In the genomic region with DNA sequence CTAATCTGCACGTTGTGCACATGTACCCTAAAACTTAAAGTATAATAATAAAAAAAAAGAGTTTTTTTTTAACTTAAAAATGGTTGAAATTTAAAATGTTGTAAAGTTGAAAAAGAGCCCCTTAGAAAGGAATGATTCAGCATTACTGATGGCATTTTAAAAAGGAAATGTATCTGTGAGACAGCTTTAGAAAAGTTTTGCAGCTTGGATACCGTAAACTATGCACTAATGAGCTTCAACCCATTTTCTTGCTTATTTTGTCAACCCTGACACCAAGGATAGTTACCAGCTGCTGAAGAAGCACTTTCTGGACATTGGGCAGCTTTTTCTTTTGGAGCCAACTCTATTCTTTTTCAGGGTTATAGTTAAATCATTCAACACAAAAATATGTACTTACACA, we compare ENCODE assay signal across 20 cellular contexts. TPM values are rescaled to one million over a fixed set of nuclear protein-coding genes. Genes with fewer than 3 reads are reported as not detected.
DNase-seq lines count a peak whose midpoint lies in the region; ATAC-seq, FAIRE-seq and TF ChIP-seq lines count a peak whose summit lies in the region.
"Had no signal": no experiment of that assay in that cellular context is flagged by ENCODE, and none has a peak within 500 bp of the region (broad histone marks: within the 10 kb centered on the region; RNA-seq: fewer than 3 reads in every experiment).

No MANE protein-coding gene starts in this region.

- in situ Hi-C loops in GM13977 (cut with MboI; ENCODE audit: low pct_unique_long_range_greater_than_20kb, low sequenced_read_pairs, unreplicated experiment): loop anchor here (25.0 kb wide), 1 partner anchor 176 kb away; no protein-coding TSS in a partner anchor

- CTCF ChIA-PET in OCI-LY7 (lab: Charles Lee; ENCODE audit: unreplicated experiment): no interaction called here
- CTCF ChIA-PET in MCF 10A (lab: Yijun Ruan, JAX): interaction anchor here (0.9 to 1.0 kb wide), 2 partner anchors 10 to 201 kb away, joined by 3 to 5 read pairs; no protein-coding TSS in a partner anchor

- peaks cover 59% of the 10 kb centered on the region for H3K4me1 ChIP-seq in GM23338 (ENCODE audit: insufficient read depth)
- peaks cover 50% of the 10 kb centered on the region for H3K4me1 ChIP-seq in OCI-LY7 (ENCODE audit: insufficient read depth, low read length, poor library complexity, severe bottlenecking)
- peaks cover 18% of the 10 kb centered on the region for H3K4me1 ChIP-seq in astrocyte (ENCODE audit: insufficient read depth, low read length)
- H3K4me1 ChIP-seq in skeletal muscle satellite cell (ENCODE audit: control insufficient read depth, insufficient read depth, low read length): peaks cover 31% of the 10 kb centered on the region

- H3K4me1 Mint-ChIP-seq in GM23338 (peaks cover 41% of the 10 kb centered on the region), astrocyte (ENCODE audit: low read depth, unreplicated experiment) (peaks cover 15% of the 10 kb centered on the region), MCF 10A (ENCODE audit: insufficient read depth, unreplicated experiment) (peaks cover 28% of the 10 kb centered on the region)

- H3K27ac ChIP-seq in GM23338 (ENCODE audit: low read depth) (peak overlapping the region; percentile 73; the same call in 1 of the 2 replicates), OCI-LY7 (ENCODE audit: low read depth, low read length, poor library complexity, severe bottlenecking) (peak overlapping the region; percentile 18), astrocyte (ENCODE audit: low read depth, low read length) (no peak overlapping the region)
- H3K27ac ChIP-seq: PC-9, SJSA1 had no signal

- H3K27ac Mint-ChIP-seq in GM23338 (no peak overlapping the region), astrocyte (ENCODE audit: unreplicated experiment) (no peak overlapping the region), MCF 10A (ENCODE audit: low read depth, unreplicated experiment) (no peak overlapping the region)

- H3K9me2 ChIP-seq in GM23338 (ENCODE audit: insufficient read depth): no peaks in the 10 kb centered on the region
- no peaks in the 10 kb centered on the region for H3K9me2 ChIP-seq in OCI-LY7 (ENCODE audit: insufficient read depth, low read length)

- H3K79me2 ChIP-seq in GM23338 (replicated peaks; ENCODE audit: insufficient read depth) (peaks cover 91% of the 10 kb centered on the region), OCI-LY7 (ENCODE audit: insufficient read depth, low read depth, low read length) (peaks cover 90% of the 10 kb centered on the region), astrocyte (ENCODE audit: insufficient read depth, low read length) (peaks cover 74% of the 10 kb centered on the region)

- POLR2A ChIA-PET in OCI-LY7 (lab: Charles Lee): interaction anchor here (0.5 to 1.6 kb wide), 7 partner anchors 9 to 425 kb away, joined by 3 to 9 read pairs (median 4); no protein-coding TSS in a partner anchor
- POLR2A ChIA-PET in MCF 10A (lab: Yijun Ruan, JAX): interaction anchor here (0.7 to 0.9 kb wide), 2 partner anchors 10 to 55 kb away, joined by 3 to 4 read pairs; no protein-coding TSS in a partner anchor

- peaks cover 2% of the 10 kb centered on the region; the same call in 1 of the 3 replicates for H3K9me3 Mint-ChIP-seq in GM23338
- no peaks in the 10 kb centered on the region for H3K9me3 Mint-ChIP-seq in astrocyte (ENCODE audit: unreplicated experiment)
- H3K9me3 Mint-ChIP-seq in MCF 10A (ENCODE audit: unreplicated experiment): no peaks in the 10 kb centered on the region
- H3K9me3 Mint-ChIP-seq: CD4-positive, CD25-positive, alpha-beta regulatory T cell had no signal

- FAIRE-seq in astrocyte (lab: Jason Lieb, UNC): no peak
- FAIRE-seq: GM19239, H1 had no signal

- BruUV-seq in OCI-LY7 (replicated peaks; lab: Mats Ljungman, UMichigan) (no TSS peak), MCF 10A (replicated peaks; lab: Mats Ljungman, UMichigan) (no TSS peak)

- H3K4me3 ChIP-seq in GM23338 (no peak overlapping the region), OCI-LY7 (ENCODE audit: low read depth, low read length, poor library complexity, severe bottlenecking) (no peak overlapping the region), astrocyte (ENCODE audit: insufficient read depth, low read depth, low read length) (peak overlapping the region; percentile 34), skeletal muscle satellite cell (ENCODE audit: low read length) (no peak overlapping the region)
- H3K4me3 ChIP-seq: PC-9, SJSA1 had no signal

- H3K4me3 Mint-ChIP-seq in GM23338: no peak overlapping the region
- no peak overlapping the region for H3K4me3 Mint-ChIP-seq in astrocyte (ENCODE audit: unreplicated experiment)
- H3K4me3 Mint-ChIP-seq in MCF 10A (ENCODE audit: unreplicated experiment): no peak overlapping the region

- H3K27me3 Mint-ChIP-seq in GM23338 (ENCODE audit: insufficient read depth, low read depth, poor library complexity) (peaks cover 10% of the 10 kb centered on the region), astrocyte (ENCODE audit: low read depth, unreplicated experiment) (no peaks in the 10 kb centered on the region), MCF 10A (ENCODE audit: insufficient read depth, unreplicated experiment) (no peaks in the 10 kb centered on the region)
- H3K27me3 Mint-ChIP-seq: CD4-positive, CD25-positive, alpha-beta regulatory T cell had no signal

- H3K27me3 ChIP-seq in GM23338 (ENCODE audit: insufficient read depth): no peaks in the 10 kb centered on the region
- no peaks in the 10 kb centered on the region for H3K27me3 ChIP-seq in astrocyte (ENCODE audit: insufficient read depth, low read length)
- no peaks in the 10 kb centered on the region for H3K27me3 ChIP-seq in skeletal muscle satellite cell (ENCODE audit: control insufficient read depth, insufficient read depth, low read length)
- H3K27me3 ChIP-seq: BE2C, SJSA1 had no signal

- no peak for ATAC-seq in GM23338

- no peak overlapping the region for H2AFZ ChIP-seq in GM23338
- no peak overlapping the region for H2AFZ ChIP-seq in OCI-LY7 (ENCODE audit: low read length)
- no peak overlapping the region for H2AFZ ChIP-seq in astrocyte (ENCODE audit: low read depth, low read length)
- H2AFZ ChIP-seq: PC-9 had no signal

- no peak for DNase-seq in GM23338 (ENCODE audit: low spot score)
- DNase-seq in OCI-LY7 (ENCODE audit: low spot score): no peak
- DNase-seq in astrocyte (ENCODE audit: low read depth): no peak
- DNase-seq in HuH-7 (ENCODE audit: low spot score): no peak
- DNase-seq in GM13977 (ENCODE audit: low spot score): no peak
- DNase-seq in MCF 10A (ENCODE audit: unreplicated experiment): no peak
- no peak for DNase-seq in NCI-H510A (lab: John Stamatoyannopoulos, UW)
- DNase-seq: BE2C; CD4-positive, CD25-positive, alpha-beta regulatory T cell; COR-L47; DMS 273 treated with DMSO at 0.1 percent for 48 hours; GF-D8; NCI-H1105; NCI-H2081; NCI-H774; PC-9 had no signal

- TF ChIP-seq CTCF in GM23338 (conservative IDR thresholded peaks at IDR 0.05; ENCODE audit: low read depth in 2 of 2) (no peak), OCI-LY7 (conservative IDR thresholded peaks at IDR 0.05; ENCODE audit: low read length) (no peak), astrocyte (IDR thresholded peaks at IDR 0.05; ENCODE audit: insufficient read depth, low read depth, low read length) (no peak), GM13977 (IDR thresholded peaks at IDR 0.05; ENCODE audit: extremely low read depth, insufficient read depth, missing control alignments) (no peak), MCF 10A (IDR thresholded peaks at IDR 0.05; ENCODE audit: unreplicated experiment) (no peak)

- no peaks in the 10 kb centered on the region; the same call in none of the 2 replicates for H4K20me1 ChIP-seq in GM23338 (replicated peaks; ENCODE audit: insufficient read depth)
- peaks cover 11% of the 10 kb centered on the region for H4K20me1 ChIP-seq in OCI-LY7 (ENCODE audit: insufficient read depth, low read length)
- peaks cover 16% of the 10 kb centered on the region for H4K20me1 ChIP-seq in astrocyte (ENCODE audit: insufficient read depth, low read length)

- no peaks in the 10 kb centered on the region for H3F3A ChIP-seq in GM23338 (replicated peaks; ENCODE audit: low read depth)

- intact Hi-C loops in OCI-LY7 (cut with micrococcal nuclease; ENCODE audit: unreplicated experiment) (no loop called here), MCF 10A (cut with micrococcal nuclease) (loop anchor here (10.0 kb wide), 1 partner anchor 344 kb away; no protein-coding TSS in a partner anchor)

- H3K4me2 ChIP-seq in GM23338: peak overlapping the region; percentile 4; the same call in 1 of the 2 replicates
- H3K4me2 ChIP-seq in OCI-LY7 (ENCODE audit: low read length): peak overlapping the region; percentile 50
- peak overlapping the region; percentile 55 for H3K4me2 ChIP-seq in astrocyte (ENCODE audit: low read length)
- H3K4me2 ChIP-seq in skeletal muscle satellite cell (ENCODE audit: low read length): peak overlapping the region; percentile 14

- peaks cover 32% of the 10 kb centered on the region for H3K36me3 Mint-ChIP-seq in GM23338 (ENCODE audit: low read depth)
- H3K36me3 Mint-ChIP-seq in astrocyte (ENCODE audit: low read depth, unreplicated experiment): no peaks in the 10 kb centered on the region
- peaks cover 8% of the 10 kb centered on the region for H3K36me3 Mint-ChIP-seq in MCF 10A (ENCODE audit: insufficient read depth, unreplicated experiment)

- H3K9ac ChIP-seq in astrocyte (ENCODE audit: low read length) (no peak overlapping the region), skeletal muscle satellite cell (ENCODE audit: low read depth, low read length) (no peak overlapping the region)

- H3K36me3 ChIP-seq in GM23338 (ENCODE audit: insufficient read depth) (no peaks in the 10 kb centered on the region), OCI-LY7 (ENCODE audit: insufficient read depth, low read length) (peaks cover 37% of the 10 kb centered on the region), astrocyte (ENCODE audit: insufficient read depth, low read length) (no peaks in the 10 kb centered on the region), skeletal muscle satellite cell (ENCODE audit: insufficient read depth, low read length) (peaks cover 17% of the 10 kb centered on the region)

- H3K9me3 ChIP-seq in OCI-LY7 (ENCODE audit: low read length) (no peaks in the 10 kb centered on the region), astrocyte (ENCODE audit: insufficient read depth, low read depth, low read length) (no peaks in the 10 kb centered on the region), skeletal muscle satellite cell (replicated peaks; ENCODE audit: low read length) (no peaks in the 10 kb centered on the region)
- H3K9me3 ChIP-seq: BE2C, SJSA1 had no signal

TF ChIP-seq in GM23338, 12 proteins besides CTCF, POLR2A, EP300 and RAD21 (continues in another document):
- TF ChIP-seq EZH2 (IDR thresholded peaks at IDR 0.05; ENCODE audit: low read depth, unreplicated experiment) (no peak), ZNF331 (CRISPR knock-in tag; IDR thresholded peaks at IDR 0.05; ENCODE audit: low read depth) (no peak)

RNA-seq across cellular contexts. Expression of a gene that starts 4.3 kb away (rescaled TPM):
- 76.4 and 83.6 TPM in 2 replicates for total RNA-seq in GM23338 (2014; rRNA removed; shearing (Covaris generic))
- polyA plus RNA-seq in GM23338 (2016; fragmentation: Nextera tagmentation; extraction: Ambion mirVana): 46.3 and 59.3 TPM in 2 replicates
- 40.4 and 42.9 TPM in 2 replicates for total RNA-seq in OCI-LY7 (2014; rRNA removed; shearing (Covaris generic))
- 88.2 and 99.5 TPM in 2 replicates for total RNA-seq in OCI-LY7 (2022)
- 28.5 and 28.7 TPM in 2 replicates for total RNA-seq in astrocyte
- total RNA-seq in skeletal muscle satellite cell (2012; rRNA removed): 14.7 and 15.5 TPM in 2 replicates
- total RNA-seq in MCF 10A (2022): 39.9 and 49.3 TPM in 2 replicates

Comparison
In these comparisons a context has a peak if more than half of its experiments do, and no peak if none do; other contexts are left out.
1. H3K4me2 ChIP-seq: peak in every context shown above with its lines; median percentile 55 in astrocyte; 50 in OCI-LY7; 14 in skeletal muscle satellite cell; 4 in GM23338.